8 cellular contexts compared by ENCODE assay signal in the genomic region with DNA sequence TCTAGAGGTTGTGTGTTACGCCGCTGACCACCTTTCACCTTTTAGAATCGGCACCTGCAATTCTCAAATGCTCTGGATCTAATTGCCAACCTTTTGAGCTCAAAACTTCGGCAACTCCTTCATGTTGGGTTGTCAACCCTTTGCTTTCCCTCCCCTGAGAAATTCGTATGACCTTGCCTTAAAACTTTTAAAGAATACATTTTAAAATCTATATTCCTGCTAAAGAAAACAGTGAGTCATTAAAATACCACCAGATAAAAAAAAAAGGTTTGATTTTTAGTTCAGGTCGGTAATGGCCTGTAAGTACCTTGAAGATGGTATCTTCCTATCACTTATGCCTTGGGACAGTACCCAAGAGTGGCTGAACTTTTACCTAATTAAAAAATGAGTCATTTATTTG. TPM values are rescaled to one million over a fixed set of nuclear protein-coding genes. Genes with fewer than 3 reads are reported as not detected.
DNase-seq lines count a peak whose midpoint lies in the region; ATAC-seq, FAIRE-seq and TF ChIP-seq lines count a peak whose summit lies in the region.
"Not testable (repeated sequence)": the region's sequence is repeated elsewhere in the genome, so short reads cannot be mapped to it uniquely, and the experiment has no call there.

No MANE protein-coding gene starts in this region.

- 5% methylated on average over 5 of the region's 6 CpGs for WGBS in HUES64

- not testable (repeated sequence) for H3K36me3 ChIP-seq in HUES64 (ENCODE audit: insufficient read depth, low read length); keratinocyte (ENCODE audit: control insufficient read depth in 2 of 2, extremely low read depth in 1 of 2, insufficient read depth in 2 of 2, low read length in 2 of 2); neural progenitor cell; thoracic aorta

- H3K4me2 ChIP-seq in keratinocyte (ENCODE audit: control insufficient read depth, extremely low read depth, insufficient read depth, low read depth, low read length) (peak overlapping the region; percentile 99), neural progenitor cell (peak overlapping the region; percentile 97)

- DNase-seq in Calu3; WTC11 (ENCODE audit: low spot score); astrocyte of the spinal cord (ENCODE audit: low read depth, low spot score); keratinocyte (ENCODE audit: low read depth, low spot score); neural progenitor cell (ENCODE audit: low spot score); thoracic aorta (ENCODE audit: low spot score): not testable (repeated sequence)
- DNase-seq in epithelial cell of esophagus (ENCODE audit: low read depth), result peak; percentile 25

- not testable (repeated sequence) for H4K20me1 ChIP-seq in keratinocyte (ENCODE audit: control insufficient read depth, extremely low read depth, insufficient read depth, low read length); neural progenitor cell (ENCODE audit: low read depth)

- ATAC-seq in WTC11; thoracic aorta (ENCODE audit: insufficient number of reproducible peaks, low FRiP score, low read depth): not testable (repeated sequence)

- in situ Hi-C loops in astrocyte of the spinal cord (cut with HindIII; ENCODE audit: low sequenced_read_pairs), result not testable (repeated sequence)

- H3K9me3 Mint-ChIP-seq in Calu3 (ENCODE audit: low read depth, unreplicated experiment); WTC11; neural progenitor cell: not testable (repeated sequence)

- CTCF ChIA-PET in Calu3 (lab: Charles Lee); WTC11 (lab: Charles Lee): not testable (repeated sequence)

- H3F3A ChIP-seq in neural progenitor cell (ENCODE audit: low read depth), result peaks cover 39% of the 10 kb centered on the region

- not testable (repeated sequence) for FAIRE-seq in keratinocyte (lab: Jason Lieb, UNC)

- H3K9ac ChIP-seq in HUES64 (ENCODE audit: low read depth, low read length) (peak overlapping the region; percentile 50), keratinocyte (ENCODE audit: control insufficient read depth, extremely low read depth, insufficient read depth, low read length) (peak overlapping the region; percentile 75)
- not testable (repeated sequence) for H3K9ac ChIP-seq in neural progenitor cell

- not testable (repeated sequence) for H3K27me3 Mint-ChIP-seq in Calu3 (ENCODE audit: unreplicated experiment); WTC11 (ENCODE audit: low read depth)
- peaks cover 29% of the 10 kb centered on the region for H3K27me3 Mint-ChIP-seq in neural progenitor cell (ENCODE audit: insufficient read depth, low read depth)

- not testable (repeated sequence) for BruUV-seq in Calu3 (replicated peaks; lab: Mats Ljungman, UMichigan)

- intact Hi-C loops in Calu3 (cut with micrococcal nuclease; ENCODE audit: unreplicated experiment), result loop anchor here (5.0 kb wide), 3 partner anchors 34 to 116 kb away; no protein-coding TSS in a partner anchor

- H3K27me3 ChIP-seq in HUES64 (ENCODE audit: insufficient read depth, low read length); keratinocyte (ENCODE audit: control insufficient read depth, extremely low read depth, insufficient read depth, low read length); thoracic aorta (replicated peaks; ENCODE audit: insufficient read depth): not testable (repeated sequence)
- peaks cover 54% of the 10 kb centered on the region for H3K27me3 ChIP-seq in neural progenitor cell

- POLR2A ChIA-PET in WTC11 (lab: Charles Lee), result interaction anchor here (1.0 kb wide), 1 partner anchor 22 kb away, joined by 3 read pairs; no protein-coding TSS in a partner anchor

- peaks cover 25% of the 10 kb centered on the region for H3K79me2 ChIP-seq in keratinocyte (ENCODE audit: control insufficient read depth, insufficient read depth, low read length)
- not testable (repeated sequence) for H3K79me2 ChIP-seq in neural progenitor cell (ENCODE audit: low read depth)

- not testable (repeated sequence) for H3K9me3 ChIP-seq in HUES64 (ENCODE audit: insufficient read depth, low read depth, low read length); keratinocyte (ENCODE audit: control insufficient read depth, low read depth, low read length); neural progenitor cell (ENCODE audit: low read depth); thoracic aorta

- H3K27ac ChIP-seq in HUES64 (ENCODE audit: low read depth, low read length) (peak overlapping the region; percentile 72; the same call in 1 of the 2 replicates), keratinocyte (ENCODE audit: control insufficient read depth, insufficient read depth, low read length) (peak overlapping the region; percentile 91)
- not testable (repeated sequence) for H3K27ac ChIP-seq in neural progenitor cell, thoracic aorta

- H3K4me3 ChIP-seq in HUES64 (ENCODE audit: low read length), result peak overlapping the region; percentile 89
- H3K4me3 ChIP-seq in astrocyte of the spinal cord (ENCODE audit: low read depth, low read length), result peak overlapping the region; percentile 1
- peak overlapping the region; percentile 81 for H3K4me3 ChIP-seq in epithelial cell of esophagus (ENCODE audit: low read length)
- H3K4me3 ChIP-seq in keratinocyte (ENCODE audit: control insufficient read depth in 2 of 3, extremely low read depth in 1 of 3, insufficient read depth in 2 of 3, low read depth in 1 of 3, low read length in 3 of 3), result peak overlapping the region; percentile 70 to 93 (median 91)
- peak overlapping the region; percentile 58 for H3K4me3 ChIP-seq in neural progenitor cell
- H3K4me3 ChIP-seq in thoracic aorta, result peak overlapping the region; percentile 75

- not testable (repeated sequence) for TF ChIP-seq CTCF in Calu3 (IDR thresholded peaks at IDR 0.05; ENCODE audit: unreplicated experiment); WTC11 (IDR thresholded peaks at IDR 0.05); astrocyte of the spinal cord (IDR thresholded peaks at IDR 0.05; ENCODE audit: low read depth, low read length); epithelial cell of esophagus (IDR thresholded peaks at IDR 0.05; ENCODE audit: insufficient read depth, low read depth, low read length, missing control alignments); keratinocyte (optimal IDR thresholded peaks at IDR 0.05 in 1 of 3, IDR thresholded peaks at IDR 0.05 in 1 of 3, conservative IDR thresholded peaks at IDR 0.05 in 1 of 3; ENCODE audit: extremely low read depth in 1 of 3, insufficient read depth in 2 of 3, low read length in 3 of 3); neural progenitor cell (IDR thresholded peaks at IDR 0.05); thoracic aorta (IDR thresholded peaks at IDR 0.05)

- dilution Hi-C loops in keratinocyte (cut with MboI; ENCODE audit: extremely low pct_ligation_motif_present, low sequenced_read_pairs), result not testable (repeated sequence)

- H3K4me1 ChIP-seq in HUES64 (ENCODE audit: insufficient read depth, low read length), result peaks cover 52% of the 10 kb centered on the region
- H3K4me1 ChIP-seq in keratinocyte (ENCODE audit: control insufficient read depth, extremely low read depth, insufficient read depth, low read length), result peaks cover 37% of the 10 kb centered on the region
- H3K4me1 ChIP-seq in neural progenitor cell, result peaks cover 43% of the 10 kb centered on the region
- not testable (repeated sequence) for H3K4me1 ChIP-seq in thoracic aorta (ENCODE audit: control insufficient read depth in 1 of 2, low read depth in 2 of 2)

- H3K4me3 Mint-ChIP-seq in Calu3 (ENCODE audit: low read depth, unreplicated experiment) (peak overlapping the region; percentile 94), WTC11 (peak overlapping the region; percentile 87), neural progenitor cell (peak overlapping the region; percentile 73)

- peaks cover 34% of the 10 kb centered on the region for H3K4me1 Mint-ChIP-seq in Calu3 (ENCODE audit: low read depth, unreplicated experiment)
- H3K4me1 Mint-ChIP-seq in WTC11, result peaks cover 68% of the 10 kb centered on the region
- H3K4me1 Mint-ChIP-seq in neural progenitor cell, result peaks cover 39% of the 10 kb centered on the region

- peaks cover 56% of the 10 kb centered on the region for H3K36me3 Mint-ChIP-seq in Calu3 (ENCODE audit: insufficient read depth, unreplicated experiment)
- H3K36me3 Mint-ChIP-seq in WTC11, result peaks cover 15% of the 10 kb centered on the region
- H3K36me3 Mint-ChIP-seq in neural progenitor cell, result not testable (repeated sequence)

- not testable (repeated sequence) for H3K9me1 ChIP-seq in keratinocyte (ENCODE audit: control insufficient read depth, extremely low read depth, insufficient read depth, low read length)

- H2AFZ ChIP-seq in keratinocyte (ENCODE audit: control insufficient read depth, low read length), result peak overlapping the region; percentile 54
- H2AFZ ChIP-seq in neural progenitor cell (replicated peaks), result not testable (repeated sequence)

- H3K27ac Mint-ChIP-seq in Calu3 (ENCODE audit: unreplicated experiment) (peak overlapping the region; percentile 98), WTC11 (peak overlapping the region; percentile 97)
- H3K27ac Mint-ChIP-seq in neural progenitor cell, result not testable (repeated sequence)

RNA-seq across cellular contexts. Expression of a gene that starts 1.3 kb away (rescaled TPM):
- total RNA-seq in Calu3 (2022), result 86.6 and 106 TPM in 2 replicates
- polyA plus RNA-seq in HUES64 (2013, experiment 1 of 2), result 37.5 TPM
- polyA plus RNA-seq in HUES64 (2013, experiment 2 of 2), result 33.2 TPM
- 89.0 to 97.9 TPM (median 92.5 TPM) in 3 replicates for total RNA-seq in WTC11 (2021)
- 6.8 to 7.2 TPM (median 6.9 TPM) in 3 replicates for polyA plus RNA-seq in keratinocyte
- 7.9 TPM for polyA plus RNA-seq in keratinocyte (2011; ENCODE audit: low read depth)
- 4.2 and 5.2 TPM in 2 replicates for polyA plus RNA-seq in keratinocyte (2011; cell fraction: cytosol; rRNA removed)
- polyA plus RNA-seq in keratinocyte (2011; cell fraction: nucleus; rRNA removed), result 7.4 and 7.7 TPM in 2 replicates
- 6.4 and 11.4 TPM in 2 replicates for polyA plus RNA-seq in keratinocyte (2012; ENCODE audit: low replicate concordance)
- polyA minus RNA-seq in keratinocyte, result 9.4 to 13.8 TPM (median 11.7 TPM) in 3 replicates
- polyA minus RNA-seq in keratinocyte (2011; cell fraction: cytosol; rRNA and poly(A)+ RNA removed), result 12.3 TPM
- polyA minus RNA-seq in keratinocyte (2011; cell fraction: nucleus; rRNA and poly(A)+ RNA removed), result 15.2 and 15.6 TPM in 2 replicates
- 2.9 and 6.1 TPM in 2 replicates for total RNA-seq in neural progenitor cell (ENCODE audit: low replicate concordance)
- total RNA-seq in thoracic aorta, result 10 to 100 TPM; 31.5 to 56.7 TPM

Comparison
In these comparisons a context has a peak if more than half of its experiments do, and no peak if none do; other contexts are left out.
1. H3K4me3 ChIP-seq: peak in every context shown above with its lines; median percentile 91 in keratinocyte; 89 in HUES64; 81 in epithelial cell of esophagus; 75 in thoracic aorta; 58 in neural progenitor cell; 1 in astrocyte of the spinal cord.